1 cellular context compared by ENCODE assay signal in genomic region chr10:15859865-15860691, GRCh38.
TF ChIP-seq lines count a peak whose summit lies in the region.

Gene MINDY3, minus strand, starts transcription at chr10:15860507. Its CDS starts 208 bp downstream, at chr10:15860299.

TF ChIP-seq in HepG2, 621 proteins besides CTCF, POLR2A, EP300 and RAD21 (continued from another document and continues in another):
- TF ChIP-seq RERE (CRISPR knock-in tag; IDR thresholded peaks at IDR 0.05; ENCODE audit: low read depth) (no peak), THAP11 (CRISPR knock-in tag; IDR thresholded peaks at IDR 0.05) (peak; percentile 89), ETV6 (CRISPR knock-in tag; conservative IDR thresholded peaks at IDR 0.05) (peak; percentile 97), ZNF274 (CRISPR knock-in tag; IDR thresholded peaks at IDR 0.05) (no peak), SKIL (CRISPR knock-in tag; IDR thresholded peaks at IDR 0.05; ENCODE audit: borderline replicate concordance) (no peak), IRF9 (CRISPR knock-in tag; IDR thresholded peaks at IDR 0.05; ENCODE audit: borderline replicate concordance) (no peak), ZGPAT (CRISPR knock-in tag; IDR thresholded peaks at IDR 0.05) (0 out of 2 replicates have a peak, but pooled peaks have one; percentile 39), ETV5 (CRISPR knock-in tag; IDR thresholded peaks at IDR 0.05; ENCODE audit: borderline replicate concordance) (peak; percentile 84), GLI4 (CRISPR knock-in tag; IDR thresholded peaks at IDR 0.05; ENCODE audit: borderline replicate concordance) (0 out of 2 replicates have a peak, but pooled peaks have one; percentile 51), AGO1 (IDR thresholded peaks at IDR 0.05; ENCODE audit: low read depth, low read length, poor library complexity, severe bottlenecking) (peak; percentile 50), CEBPZ (IDR thresholded peaks at IDR 0.05; ENCODE audit: low read length) (no peak), ZNF333 (CRISPR knock-in tag; IDR thresholded peaks at IDR 0.05; ENCODE audit: borderline replicate concordance) (no peak), ZNF775 (CRISPR knock-in tag; IDR thresholded peaks at IDR 0.05; ENCODE audit: borderline replicate concordance) (no peak), HNF4G (IDR thresholded peaks at IDR 0.05; ENCODE audit: borderline replicate concordance, low read depth, low read length) (no peak), HNF4G (CRISPR knock-in tag; IDR thresholded peaks at IDR 0.05; ENCODE audit: borderline replicate concordance, low read depth) (no peak), NR2F1 (CRISPR knock-in tag; IDR thresholded peaks at IDR 0.05) (peak in 1 of 2 experiments; percentile 71; a peak in 2 of 4 replicates), ZNF12 (CRISPR knock-in tag; IDR thresholded peaks at IDR 0.05) (peak; percentile 11; the same call in 1 of the 2 replicates), HMGXB3 (CRISPR knock-in tag; IDR thresholded peaks at IDR 0.05; ENCODE audit: borderline replicate concordance) (peak; percentile 67; the same call in 1 of the 2 replicates), HNRNPUL1 (IDR thresholded peaks at IDR 0.05; ENCODE audit: low read depth, low read length) (no peak), PCBP1 (IDR thresholded peaks at IDR 0.05; ENCODE audit: borderline replicate concordance, low read depth, low read length) (no peak), GATAD2A (CRISPR knock-in tag; IDR thresholded peaks at IDR 0.05) (no peak), RORA (CRISPR knock-in tag; IDR thresholded peaks at IDR 0.05) (no peak), ZNF740 (CRISPR knock-in tag; IDR thresholded peaks at IDR 0.05) (no peak), HIVEP1 (CRISPR knock-in tag; IDR thresholded peaks at IDR 0.05) (peak; percentile 64; the same call in 1 of the 2 replicates), RNF2 (conservative IDR thresholded peaks at IDR 0.05; ENCODE audit: low read depth) (no peak), ZFP90 (CRISPR knock-in tag; IDR thresholded peaks at IDR 0.05; ENCODE audit: borderline replicate concordance) (no peak), ZSCAN31 (CRISPR knock-in tag; IDR thresholded peaks at IDR 0.05; ENCODE audit: low read depth) (peak; percentile 62; the same call in 1 of the 2 replicates), ZNF441 (CRISPR knock-in tag; IDR thresholded peaks at IDR 0.05; ENCODE audit: borderline replicate concordance) (no peak), MTA3 (CRISPR knock-in tag; IDR thresholded peaks at IDR 0.05) (no peak), KLF11 (CRISPR knock-in tag; IDR thresholded peaks at IDR 0.05) (peak; percentile 71; the same call in 1 of the 2 replicates), KAT8 (CRISPR knock-in tag; IDR thresholded peaks at IDR 0.05) (peak; percentile 98), ZBTB42 (CRISPR knock-in tag; IDR thresholded peaks at IDR 0.05) (no peak), ZMYM4 (CRISPR knock-in tag; IDR thresholded peaks at IDR 0.05) (peak; percentile 93), SPEN (CRISPR knock-in tag; IDR thresholded peaks at IDR 0.05; ENCODE audit: low read depth) (no peak; the same call in 1 of the 2 replicates), ZNF850 (CRISPR knock-in tag; conservative IDR thresholded peaks at IDR 0.05) (no peak), ZNF549 (CRISPR knock-in tag; IDR thresholded peaks at IDR 0.05) (no peak), TBP (CRISPR knock-in tag; IDR thresholded peaks at IDR 0.05) (no peak), BCL3 (CRISPR knock-in tag; IDR thresholded peaks at IDR 0.05) (no peak)
